In the genomic region with DNA sequence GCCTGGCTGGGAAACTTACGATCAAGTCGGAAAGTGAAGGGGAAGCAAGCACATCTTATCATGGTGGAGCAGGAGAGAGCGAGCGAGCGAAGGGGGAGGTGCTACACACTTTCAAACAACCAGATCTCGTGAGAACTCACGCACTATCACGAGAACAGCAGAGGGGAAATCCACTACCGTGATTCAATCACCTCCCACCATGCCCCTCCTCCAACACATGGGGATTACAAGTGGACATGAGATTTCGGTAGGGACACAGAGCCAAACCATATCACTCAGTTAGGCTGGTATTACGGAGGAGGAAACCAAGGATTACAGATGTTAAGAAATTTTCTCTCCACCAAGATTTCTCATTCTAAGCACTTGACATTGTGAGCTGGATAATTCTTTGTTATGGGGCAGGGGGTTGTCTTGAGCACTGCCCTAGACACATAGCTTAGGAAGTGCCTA, we compare ENCODE assay signal across 2 cellular contexts.
TF ChIP-seq lines count a peak whose summit lies in the region.

No MANE protein-coding gene starts in this region.

TF ChIP-seq in A549, 52 proteins besides CTCF, POLR2A, EP300 and RAD21 (continued from another document):
- TF ChIP-seq, protein P1, sequence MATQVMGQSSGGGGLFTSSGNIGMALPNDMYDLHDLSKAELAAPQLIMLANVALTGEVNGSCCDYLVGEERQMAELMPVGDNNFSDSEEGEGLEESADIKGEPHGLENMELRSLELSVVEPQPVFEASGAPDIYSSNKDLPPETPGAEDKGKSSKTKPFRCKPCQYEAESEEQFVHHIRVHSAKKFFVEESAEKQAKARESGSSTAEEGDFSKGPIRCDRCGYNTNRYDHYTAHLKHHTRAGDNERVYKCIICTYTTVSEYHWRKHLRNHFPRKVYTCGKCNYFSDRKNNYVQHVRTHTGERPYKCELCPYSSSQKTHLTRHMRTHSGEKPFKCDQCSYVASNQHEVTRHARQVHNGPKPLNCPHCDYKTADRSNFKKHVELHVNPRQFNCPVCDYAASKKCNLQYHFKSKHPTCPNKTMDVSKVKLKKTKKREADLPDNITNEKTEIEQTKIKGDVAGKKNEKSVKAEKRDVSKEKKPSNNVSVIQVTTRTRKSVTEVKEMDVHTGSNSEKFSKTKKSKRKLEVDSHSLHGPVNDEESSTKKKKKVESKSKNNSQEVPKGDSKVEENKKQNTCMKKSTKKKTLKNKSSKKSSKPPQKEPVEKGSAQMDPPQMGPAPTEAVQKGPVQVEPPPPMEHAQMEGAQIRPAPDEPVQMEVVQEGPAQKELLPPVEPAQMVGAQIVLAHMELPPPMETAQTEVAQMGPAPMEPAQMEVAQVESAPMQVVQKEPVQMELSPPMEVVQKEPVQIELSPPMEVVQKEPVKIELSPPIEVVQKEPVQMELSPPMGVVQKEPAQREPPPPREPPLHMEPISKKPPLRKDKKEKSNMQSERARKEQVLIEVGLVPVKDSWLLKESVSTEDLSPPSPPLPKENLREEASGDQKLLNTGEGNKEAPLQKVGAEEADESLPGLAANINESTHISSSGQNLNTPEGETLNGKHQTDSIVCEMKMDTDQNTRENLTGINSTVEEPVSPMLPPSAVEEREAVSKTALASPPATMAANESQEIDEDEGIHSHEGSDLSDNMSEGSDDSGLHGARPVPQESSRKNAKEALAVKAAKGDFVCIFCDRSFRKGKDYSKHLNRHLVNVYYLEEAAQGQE (IDR thresholded peaks at IDR 0.05) = peak; percentile 49; the same call in 1 of the 2 replicates
- TF ChIP-seq, protein P2, sequence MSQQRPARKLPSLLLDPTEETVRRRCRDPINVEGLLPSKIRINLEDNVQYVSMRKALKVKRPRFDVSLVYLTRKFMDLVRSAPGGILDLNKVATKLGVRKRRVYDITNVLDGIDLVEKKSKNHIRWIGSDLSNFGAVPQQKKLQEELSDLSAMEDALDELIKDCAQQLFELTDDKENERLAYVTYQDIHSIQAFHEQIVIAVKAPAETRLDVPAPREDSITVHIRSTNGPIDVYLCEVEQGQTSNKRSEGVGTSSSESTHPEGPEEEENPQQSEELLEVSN (IDR thresholded peaks at IDR 0.05; ENCODE audit: borderline replicate concordance, low read depth) = no peak
TF ChIP-seq in A549: peak in this region for 2.

TF ChIP-seq in GM12878, 131 proteins besides CTCF, POLR2A, EP300 and RAD21:
- TF ChIP-seq, protein P3, sequence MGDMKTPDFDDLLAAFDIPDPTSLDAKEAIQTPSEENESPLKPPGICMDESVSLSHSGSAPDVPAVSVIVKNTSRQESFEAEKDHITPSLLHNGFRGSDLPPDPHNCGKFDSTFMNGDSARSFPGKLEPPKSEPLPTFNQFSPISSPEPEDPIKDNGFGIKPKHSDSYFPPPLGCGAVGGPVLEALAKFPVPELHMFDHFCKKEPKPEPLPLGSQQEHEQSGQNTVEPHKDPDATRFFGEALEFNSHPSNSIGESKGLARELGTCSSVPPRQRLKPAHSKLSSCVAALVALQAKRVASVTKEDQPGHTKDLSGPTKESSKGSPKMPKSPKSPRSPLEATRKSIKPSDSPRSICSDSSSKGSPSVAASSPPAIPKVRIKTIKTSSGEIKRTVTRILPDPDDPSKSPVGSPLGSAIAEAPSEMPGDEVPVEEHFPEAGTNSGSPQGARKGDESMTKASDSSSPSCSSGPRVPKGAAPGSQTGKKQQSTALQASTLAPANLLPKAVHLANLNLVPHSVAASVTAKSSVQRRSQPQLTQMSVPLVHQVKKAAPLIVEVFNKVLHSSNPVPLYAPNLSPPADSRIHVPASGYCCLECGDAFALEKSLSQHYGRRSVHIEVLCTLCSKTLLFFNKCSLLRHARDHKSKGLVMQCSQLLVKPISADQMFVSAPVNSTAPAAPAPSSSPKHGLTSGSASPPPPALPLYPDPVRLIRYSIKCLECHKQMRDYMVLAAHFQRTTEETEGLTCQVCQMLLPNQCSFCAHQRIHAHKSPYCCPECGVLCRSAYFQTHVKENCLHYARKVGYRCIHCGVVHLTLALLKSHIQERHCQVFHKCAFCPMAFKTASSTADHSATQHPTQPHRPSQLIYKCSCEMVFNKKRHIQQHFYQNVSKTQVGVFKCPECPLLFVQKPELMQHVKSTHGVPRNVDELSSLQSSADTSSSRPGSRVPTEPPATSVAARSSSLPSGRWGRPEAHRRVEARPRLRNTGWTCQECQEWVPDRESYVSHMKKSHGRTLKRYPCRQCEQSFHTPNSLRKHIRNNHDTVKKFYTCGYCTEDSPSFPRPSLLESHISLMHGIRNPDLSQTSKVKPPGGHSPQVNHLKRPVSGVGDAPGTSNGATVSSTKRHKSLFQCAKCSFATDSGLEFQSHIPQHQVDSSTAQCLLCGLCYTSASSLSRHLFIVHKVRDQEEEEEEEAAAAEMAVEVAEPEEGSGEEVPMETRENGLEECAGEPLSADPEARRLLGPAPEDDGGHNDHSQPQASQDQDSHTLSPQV (IDR thresholded peaks at IDR 0.05) = no peak
- TF ChIP-seq, protein P4, sequence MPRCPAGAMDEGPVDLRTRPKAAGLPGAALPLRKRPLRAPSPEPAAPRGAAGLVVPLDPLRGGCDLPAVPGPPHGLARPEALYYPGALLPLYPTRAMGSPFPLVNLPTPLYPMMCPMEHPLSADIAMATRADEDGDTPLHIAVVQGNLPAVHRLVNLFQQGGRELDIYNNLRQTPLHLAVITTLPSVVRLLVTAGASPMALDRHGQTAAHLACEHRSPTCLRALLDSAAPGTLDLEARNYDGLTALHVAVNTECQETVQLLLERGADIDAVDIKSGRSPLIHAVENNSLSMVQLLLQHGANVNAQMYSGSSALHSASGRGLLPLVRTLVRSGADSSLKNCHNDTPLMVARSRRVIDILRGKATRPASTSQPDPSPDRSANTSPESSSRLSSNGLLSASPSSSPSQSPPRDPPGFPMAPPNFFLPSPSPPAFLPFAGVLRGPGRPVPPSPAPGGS (IDR thresholded peaks at IDR 0.05; ENCODE audit: borderline replicate concordance, insufficient read depth, low read depth, low read length, poor library complexity, severe bottlenecking) = no peak
- TF ChIP-seq CHD1 (IDR thresholded peaks at IDR 0.05; ENCODE audit: low read depth, low read length) = no peak
- TF ChIP-seq CHD2 (IDR thresholded peaks at IDR 0.05; ENCODE audit: borderline replicate concordance, low read depth, low read length) = peak; percentile 80
- TF ChIP-seq, protein P5, sequence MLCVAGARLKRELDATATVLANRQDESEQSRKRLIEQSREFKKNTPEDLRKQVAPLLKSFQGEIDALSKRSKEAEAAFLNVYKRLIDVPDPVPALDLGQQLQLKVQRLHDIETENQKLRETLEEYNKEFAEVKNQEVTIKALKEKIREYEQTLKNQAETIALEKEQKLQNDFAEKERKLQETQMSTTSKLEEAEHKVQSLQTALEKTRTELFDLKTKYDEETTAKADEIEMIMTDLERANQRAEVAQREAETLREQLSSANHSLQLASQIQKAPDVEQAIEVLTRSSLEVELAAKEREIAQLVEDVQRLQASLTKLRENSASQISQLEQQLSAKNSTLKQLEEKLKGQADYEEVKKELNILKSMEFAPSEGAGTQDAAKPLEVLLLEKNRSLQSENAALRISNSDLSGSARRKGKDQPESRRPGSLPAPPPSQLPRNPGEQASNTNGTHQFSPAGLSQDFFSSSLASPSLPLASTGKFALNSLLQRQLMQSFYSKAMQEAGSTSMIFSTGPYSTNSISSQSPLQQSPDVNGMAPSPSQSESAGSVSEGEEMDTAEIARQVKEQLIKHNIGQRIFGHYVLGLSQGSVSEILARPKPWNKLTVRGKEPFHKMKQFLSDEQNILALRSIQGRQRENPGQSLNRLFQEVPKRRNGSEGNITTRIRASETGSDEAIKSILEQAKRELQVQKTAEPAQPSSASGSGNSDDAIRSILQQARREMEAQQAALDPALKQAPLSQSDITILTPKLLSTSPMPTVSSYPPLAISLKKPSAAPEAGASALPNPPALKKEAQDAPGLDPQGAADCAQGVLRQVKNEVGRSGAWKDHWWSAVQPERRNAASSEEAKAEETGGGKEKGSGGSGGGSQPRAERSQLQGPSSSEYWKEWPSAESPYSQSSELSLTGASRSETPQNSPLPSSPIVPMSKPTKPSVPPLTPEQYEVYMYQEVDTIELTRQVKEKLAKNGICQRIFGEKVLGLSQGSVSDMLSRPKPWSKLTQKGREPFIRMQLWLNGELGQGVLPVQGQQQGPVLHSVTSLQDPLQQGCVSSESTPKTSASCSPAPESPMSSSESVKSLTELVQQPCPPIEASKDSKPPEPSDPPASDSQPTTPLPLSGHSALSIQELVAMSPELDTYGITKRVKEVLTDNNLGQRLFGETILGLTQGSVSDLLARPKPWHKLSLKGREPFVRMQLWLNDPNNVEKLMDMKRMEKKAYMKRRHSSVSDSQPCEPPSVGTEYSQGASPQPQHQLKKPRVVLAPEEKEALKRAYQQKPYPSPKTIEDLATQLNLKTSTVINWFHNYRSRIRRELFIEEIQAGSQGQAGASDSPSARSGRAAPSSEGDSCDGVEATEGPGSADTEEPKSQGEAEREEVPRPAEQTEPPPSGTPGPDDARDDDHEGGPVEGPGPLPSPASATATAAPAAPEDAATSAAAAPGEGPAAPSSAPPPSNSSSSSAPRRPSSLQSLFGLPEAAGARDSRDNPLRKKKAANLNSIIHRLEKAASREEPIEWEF (IDR thresholded peaks at IDR 0.05; ENCODE audit: insufficient replicate concordance, low read depth, low read length) = no peak
- no peak for TF ChIP-seq RELA (IDR thresholded peaks at IDR 0.05; ENCODE audit: borderline replicate concordance, partially characterized antibody)
- no peak for TF ChIP-seq TCF12 (IDR thresholded peaks at IDR 0.05; ENCODE audit: low read depth, low read length)
- no peak for TF ChIP-seq ZNF622 (IDR thresholded peaks at IDR 0.05)
- TF ChIP-seq, protein P6, sequence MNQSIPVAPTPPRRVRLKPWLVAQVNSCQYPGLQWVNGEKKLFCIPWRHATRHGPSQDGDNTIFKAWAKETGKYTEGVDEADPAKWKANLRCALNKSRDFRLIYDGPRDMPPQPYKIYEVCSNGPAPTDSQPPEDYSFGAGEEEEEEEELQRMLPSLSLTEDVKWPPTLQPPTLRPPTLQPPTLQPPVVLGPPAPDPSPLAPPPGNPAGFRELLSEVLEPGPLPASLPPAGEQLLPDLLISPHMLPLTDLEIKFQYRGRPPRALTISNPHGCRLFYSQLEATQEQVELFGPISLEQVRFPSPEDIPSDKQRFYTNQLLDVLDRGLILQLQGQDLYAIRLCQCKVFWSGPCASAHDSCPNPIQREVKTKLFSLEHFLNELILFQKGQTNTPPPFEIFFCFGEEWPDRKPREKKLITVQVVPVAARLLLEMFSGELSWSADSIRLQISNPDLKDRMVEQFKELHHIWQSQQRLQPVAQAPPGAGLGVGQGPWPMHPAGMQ (IDR thresholded peaks at IDR 0.05; ENCODE audit: borderline replicate concordance) = peak; percentile 8; the same call in 1 of the 2 replicates
- no peak for TF ChIP-seq TBL1XR1 (IDR thresholded peaks at IDR 0.05; ENCODE audit: low read depth, low read length)
- TF ChIP-seq, protein P7, sequence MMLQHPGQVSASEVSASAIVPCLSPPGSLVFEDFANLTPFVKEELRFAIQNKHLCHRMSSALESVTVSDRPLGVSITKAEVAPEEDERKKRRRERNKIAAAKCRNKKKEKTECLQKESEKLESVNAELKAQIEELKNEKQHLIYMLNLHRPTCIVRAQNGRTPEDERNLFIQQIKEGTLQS (IDR thresholded peaks at IDR 0.05; ENCODE audit: borderline replicate concordance, extremely low read depth, low read depth, low read length) = no peak
- no peak for TF ChIP-seq HDAC2 (IDR thresholded peaks at IDR 0.05)
- TF ChIP-seq TCF3 (IDR thresholded peaks at IDR 0.05; ENCODE audit: borderline replicate concordance, insufficient read depth, low read depth, low read length) = no peak
- TF ChIP-seq NFXL1 (IDR thresholded peaks at IDR 0.05; ENCODE audit: borderline replicate concordance) = no peak
TF ChIP-seq in GM12878: peak in this region for 2.
